Comparison of ENCODE assay signal across 1 cellular context in the genomic region with DNA sequence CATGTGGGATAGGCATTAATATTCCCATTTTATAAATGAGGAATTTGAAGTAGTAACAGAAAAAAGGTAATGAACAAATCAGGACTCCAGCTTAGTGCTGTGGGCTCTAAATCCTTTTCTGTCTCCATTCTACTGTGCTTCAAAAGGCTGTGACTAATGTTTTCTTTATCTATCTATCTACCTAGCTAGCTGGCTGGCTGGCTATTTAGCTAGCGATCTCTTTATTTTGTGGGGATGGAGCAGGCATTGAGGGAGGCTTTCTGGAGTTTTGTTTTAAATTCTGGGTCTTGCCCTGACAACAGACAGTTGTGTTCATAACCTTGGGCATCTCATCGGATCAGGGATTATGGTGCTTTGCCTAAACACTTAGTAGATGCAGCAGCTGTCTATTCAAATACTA.
TF ChIP-seq lines count a peak whose summit lies in the region.

No MANE protein-coding gene starts in this region.

TF ChIP-seq in IMR-90, 13 proteins besides CTCF, POLR2A, EP300 and RAD21 (continued from another document):
- TF ChIP-seq ELK1 (IDR thresholded peaks at IDR 0.05; ENCODE audit: borderline replicate concordance, low read depth, low read length) (no peak), RCOR1 (IDR thresholded peaks at IDR 0.05; ENCODE audit: insufficient replicate concordance, low read length) (no peak), FOS (IDR thresholded peaks at IDR 0.05; ENCODE audit: low read depth, low read length) (no peak)
- TF ChIP-seq, protein P1, sequence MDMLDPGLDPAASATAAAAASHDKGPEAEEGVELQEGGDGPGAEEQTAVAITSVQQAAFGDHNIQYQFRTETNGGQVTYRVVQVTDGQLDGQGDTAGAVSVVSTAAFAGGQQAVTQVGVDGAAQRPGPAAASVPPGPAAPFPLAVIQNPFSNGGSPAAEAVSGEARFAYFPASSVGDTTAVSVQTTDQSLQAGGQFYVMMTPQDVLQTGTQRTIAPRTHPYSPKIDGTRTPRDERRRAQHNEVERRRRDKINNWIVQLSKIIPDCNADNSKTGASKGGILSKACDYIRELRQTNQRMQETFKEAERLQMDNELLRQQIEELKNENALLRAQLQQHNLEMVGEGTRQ (IDR thresholded peaks at IDR 0.05; ENCODE audit: low read depth, low read length) = no peak
